Comparison of ENCODE assay signal across 1 cellular context in genomic region chr17:63823659-63824331, GRCh38.
TF ChIP-seq lines count a peak whose summit lies in the region.

No MANE protein-coding gene starts in this region.

TF ChIP-seq in HEK293, 187 proteins besides CTCF, POLR2A, EP300 and RAD21 (continued from another document):
- TF ChIP-seq ZSCAN18 (tag by site-specific recombination; IDR thresholded peaks at IDR 0.05) (no peak), ZNF184 (tag by site-specific recombination; IDR thresholded peaks at IDR 0.05) (no peak)
